ENCODE assay signal across 31 cellular contexts in the genomic region with DNA sequence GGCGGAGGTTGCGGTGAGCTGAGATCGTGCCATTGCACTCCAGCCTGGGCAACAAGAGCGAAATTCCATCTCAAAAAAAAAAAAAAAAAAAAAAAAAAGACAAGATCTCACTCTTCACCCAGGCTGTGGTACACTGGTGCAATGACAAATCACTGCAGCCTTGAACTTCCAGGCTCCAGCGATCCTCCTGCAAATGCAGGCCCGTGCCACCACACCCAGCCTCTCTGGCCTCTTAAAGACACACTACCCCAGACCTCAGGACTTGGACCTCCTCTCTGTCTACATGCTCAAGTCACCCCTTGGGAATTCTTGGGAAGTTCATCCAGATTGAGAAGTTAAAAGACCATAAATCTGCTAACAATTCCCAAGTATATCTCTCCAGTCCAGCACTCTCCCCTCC. TPM values are rescaled to one million over a fixed set of nuclear protein-coding genes. Genes with fewer than 3 reads are reported as not detected.
"Had no signal": no experiment of that assay in that cellular context is flagged by ENCODE, and none has a peak within 500 bp of the region (broad histone marks: within the 10 kb centered on the region; RNA-seq: fewer than 3 reads in every experiment).

No MANE protein-coding gene starts in this region.

- ATAC-seq: esophagus mucosa; gastrocnemius medialis; left lobe of liver; naive thymus-derived CD4-positive, alpha-beta T cell; psoas muscle; right cardiac atrium; stimulated activated memory B cell treated with anti-CD40 and anti-IgM and Interleukin-4, amounts not matched to agents 10 μg/mL and 1 μg/mL and 100 μg/mL, for 72 hours; stimulated activated naive CD8-positive, alpha-beta T cell treated with anti-CD3 and anti-CD28 coated beads, Interleukin-15, Interleukin-2, amounts not matched to agents 100 U/mL and 50 U/mL, for 24 hours had no signal

- H3K4me1 ChIP-seq: colonic mucosa, psoas muscle had no signal

- H3K27me3 ChIP-seq: colonic mucosa, gastrocnemius medialis, hepatocyte, ovary, sigmoid colon, tibial nerve, upper lobe of left lung had no signal

- H3K9me3 ChIP-seq: colonic mucosa, gastrocnemius medialis, ovary, psoas muscle, sigmoid colon, thoracic aorta, tibial nerve, upper lobe of left lung had no signal

- H3K36me3 ChIP-seq: colonic mucosa, gastrocnemius medialis, neural progenitor cell, ovary, sigmoid colon, thoracic aorta had no signal

- DNase-seq: colonic mucosa; effector CD8-positive, alpha-beta T cell; endodermal cell; gastrocnemius medialis; head of caudate nucleus; kidney; mesendoderm; midbrain; naive thymus-derived CD4-positive, alpha-beta T cell; posterior cingulate gyrus; psoas muscle; sigmoid colon; stimulated activated CD4-positive, alpha-beta T cell treated with anti-CD3 and anti-CD28 coated beads, Interleukin-4, amount 100 ng/mL, for 4 hours; stimulated activated naive CD8-positive, alpha-beta T cell treated with anti-CD3 and anti-CD28 coated beads, Interleukin-15, Interleukin-2, amounts not matched to agents 100 U/mL and 50 U/mL, for 24 hours; substantia nigra; upper lobe of left lung had no signal

- H3K27ac ChIP-seq: colonic mucosa, epithelial cell of prostate, gastrocnemius medialis, hepatocyte, neural progenitor cell, ovary, psoas muscle, sigmoid colon, thoracic aorta, tibial nerve, upper lobe of left lung had no signal

- H3K4me3 ChIP-seq: colonic mucosa, gastrocnemius medialis, hepatocyte, neural progenitor cell, ovary, psoas muscle, sigmoid colon, thoracic aorta, tibial nerve, upper lobe of left lung had no signal

RNA-seq across cellular contexts. Expression of a gene that starts 10.5 kb away (rescaled TPM):
- total RNA-seq: colonic mucosa, esophagus mucosa, glomerular endothelial cell, left lobe of liver, lung microvascular endothelial cell, mucosa of gallbladder, renal cortical epithelial cell, skeletal muscle tissue, thoracic aorta had no signal
- polyA plus RNA-seq: naive thymus-derived CD4-positive, alpha-beta T cell had no signal
